8 cellular contexts compared by ENCODE assay signal in the genomic region with DNA sequence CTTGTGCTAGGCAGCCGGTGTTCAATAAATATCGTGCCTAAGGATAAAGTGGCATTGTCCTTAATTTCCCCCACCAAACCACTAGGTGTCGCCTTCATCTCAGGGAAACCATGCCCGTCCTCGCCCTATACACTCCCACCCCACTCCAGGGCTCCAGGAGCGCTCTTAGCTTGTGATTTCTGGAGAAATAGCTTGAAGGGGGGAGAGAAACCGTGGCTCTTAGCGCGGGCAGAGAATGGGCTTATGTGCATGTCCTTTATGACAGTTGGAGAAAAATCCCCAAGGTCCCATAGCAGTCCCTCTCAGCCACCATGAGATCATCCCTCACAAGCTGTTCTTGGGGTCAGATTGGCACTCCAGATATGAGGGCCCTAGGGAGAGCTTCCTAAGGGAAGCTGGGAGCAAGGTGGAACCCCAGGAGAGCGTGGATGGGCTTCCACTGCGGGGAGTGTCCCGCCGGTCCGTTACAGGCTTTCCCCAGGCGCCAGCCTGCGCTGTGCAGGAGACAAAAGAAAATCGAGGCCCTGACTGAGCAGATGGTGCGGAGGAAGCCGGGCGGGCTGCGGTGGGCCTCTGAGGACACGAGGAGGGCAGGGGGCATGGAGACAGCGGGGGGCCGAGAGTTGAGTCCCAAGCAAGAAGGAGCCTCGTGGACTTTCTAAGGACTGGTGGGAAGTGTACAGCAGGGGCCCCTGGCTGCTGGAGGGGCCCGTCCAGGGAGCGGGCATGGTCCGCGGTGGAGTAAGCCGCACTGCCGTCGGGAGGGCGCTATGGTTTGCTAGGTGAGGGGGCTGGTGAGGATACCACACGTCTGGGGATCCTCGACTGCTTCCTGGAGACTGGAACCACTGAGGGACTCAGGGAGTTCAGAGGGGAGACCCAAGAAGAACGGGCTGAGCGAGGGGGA. TPM values are rescaled to one million over a fixed set of nuclear protein-coding genes. Genes with fewer than 3 reads are reported as not detected.
DNase-seq lines count a peak whose midpoint lies in the region; ATAC-seq and TF ChIP-seq lines count a peak whose summit lies in the region.

No MANE protein-coding gene starts in this region.

- no TSS peak for BruUV-seq in OCI-LY7 (replicated peaks; lab: Mats Ljungman, UMichigan)

- CTCF ChIA-PET in OCI-LY7 (lab: Charles Lee; ENCODE audit: unreplicated experiment), result interaction anchor here (0.6 to 1.4 kb wide), 6 partner anchors 15 to 92 kb away, joined by 3 to 5 read pairs (median 3); a partner anchor contains a TSS

- TF ChIP-seq POLR2A in stomach (IDR thresholded peaks at IDR 0.05), result no peak

- no peak overlapping the region for H3K27ac Mint-ChIP-seq in activated T-cell treated with anti-CD3 and anti-CD28 coated beads, Interleukin-2, amount 50 U/mL, for 72 hours
- peak overlapping the region in 1 of 2 donors; percentile 33 for H3K27ac Mint-ChIP-seq in natural killer cell

- no peaks in the 10 kb centered on the region for H3K9me2 ChIP-seq in OCI-LY7 (ENCODE audit: insufficient read depth, low read length)

- no peaks in the 10 kb centered on the region for H3K9me3 Mint-ChIP-seq in activated T-cell treated with anti-CD3 and anti-CD28 coated beads, Interleukin-2, amount 50 U/mL, for 72 hours
- H3K9me3 Mint-ChIP-seq in natural killer cell, result no peaks in the 10 kb centered on the region

- H3K4me3 Mint-ChIP-seq in activated T-cell treated with anti-CD3 and anti-CD28 coated beads, Interleukin-2, amount 50 U/mL, for 72 hours, result no peak overlapping the region
- peak overlapping the region; percentile 53 for H3K4me3 Mint-ChIP-seq in natural killer cell

- no peak overlapping the region for H3K4me3 ChIP-seq in OCI-LY7 (ENCODE audit: low read depth, low read length, poor library complexity, severe bottlenecking)
- H3K4me3 ChIP-seq in fibroblast of mammary gland (ENCODE audit: control insufficient read depth, low read depth, low read length), result peak overlapping the region; percentile 12
- H3K4me3 ChIP-seq in stomach, result peak overlapping the region; percentile 41 to 51 (median 48)

- H3K36me3 ChIP-seq in OCI-LY7 (ENCODE audit: insufficient read depth, low read length), result peaks cover 3% of the 10 kb centered on the region; the same call in 1 of the 2 replicates
- peaks cover 0 to 5% (median 3%) of the 10 kb centered on the region in 4 donors for H3K36me3 ChIP-seq in stomach

- H3K9me3 ChIP-seq in OCI-LY7 (ENCODE audit: low read length), result no peaks in the 10 kb centered on the region
- H3K9me3 ChIP-seq in stomach, result no peaks in the 10 kb centered on the region

- TF ChIP-seq EP300 in stomach (IDR thresholded peaks at IDR 0.05), result no peak

- H3K4me1 Mint-ChIP-seq in activated T-cell treated with anti-CD3 and anti-CD28 coated beads, Interleukin-2, amount 50 U/mL, for 72 hours (ENCODE audit: low read depth), result no peaks in the 10 kb centered on the region
- H3K4me1 Mint-ChIP-seq in natural killer cell, result peaks cover 0 to 18% of the 10 kb centered on the region in 2 donors

- intact Hi-C loops in OCI-LY7 (cut with micrococcal nuclease; ENCODE audit: unreplicated experiment), result loop anchor here (1.0 to 10.0 kb wide), 3 partner anchors 36 to 234 kb away; no protein-coding TSS in a partner anchor
- intact Hi-C loops in natural killer cell (cut with micrococcal nuclease), result loop anchor here (1.0 kb wide), 2 partner anchors 36 to 92 kb away; no protein-coding TSS in a partner anchor
- intact Hi-C loops in stomach (cut with DNase I; ENCODE audit: low total_unique reads), result loop anchor here (5.0 kb wide), 1 partner anchor 92 kb away; no protein-coding TSS in a partner anchor

- H2AFZ ChIP-seq in OCI-LY7 (ENCODE audit: low read length), result no peak overlapping the region

- H3K36me3 Mint-ChIP-seq in activated T-cell treated with anti-CD3 and anti-CD28 coated beads, Interleukin-2, amount 50 U/mL, for 72 hours (ENCODE audit: insufficient read depth in 2 of 2), result peaks cover 0 to 3% of the 10 kb centered on the region in 2 donors
- no peaks in the 10 kb centered on the region for H3K36me3 Mint-ChIP-seq in natural killer cell

- H3K27ac ChIP-seq in OCI-LY7 (ENCODE audit: low read depth, low read length, poor library complexity, severe bottlenecking) (no peak overlapping the region), stomach (peak overlapping the region; percentile 7 to 84 (median 74))

- peaks cover 0 to 5% (median 0%) of the 10 kb centered on the region in 3 donors for H3K27me3 ChIP-seq in stomach

- H3K4me1 ChIP-seq in OCI-LY7 (ENCODE audit: insufficient read depth, low read length, poor library complexity, severe bottlenecking), result peaks cover 12% of the 10 kb centered on the region
- H3K4me1 ChIP-seq in stomach, result peaks cover 37 to 55% (median 46%) of the 10 kb centered on the region in 4 donors

- no peaks in the 10 kb centered on the region for H3K79me2 ChIP-seq in OCI-LY7 (ENCODE audit: insufficient read depth, low read depth, low read length)

- DNase-seq in DMS79 (lab: John Stamatoyannopoulos, UW) (peak; percentile 65), HuH-7 (ENCODE audit: low spot score) (peak; percentile 91), OCI-LY7 (ENCODE audit: low spot score) (peak; percentile 73), fibroblast of mammary gland (ENCODE audit: low read depth) (peak; percentile 89), natural killer cell (peak; percentile 39), stomach (peak; percentile 68)
- DNase-seq in activated T-cell treated with anti-CD3 and anti-CD28 coated beads, Interleukin-2, amount 50 U/mL, for 72 hours, result peak; percentile 54 to 63

- POLR2A ChIA-PET in OCI-LY7 (lab: Charles Lee), result interaction anchor here (0.6 to 1.1 kb wide), 4 partner anchors 12 to 60 kb away, joined by 3 to 4 read pairs (median 3); no protein-coding TSS in a partner anchor

- ATAC-seq in activated T-cell treated with anti-CD3 and anti-CD28 coated beads, Interleukin-2, amount 50 U/mL, for 72 hours (replicated peaks in 1 of 2), result peak; percentile 82 to 84
- peak; percentile 80 to 97 (median 95) for ATAC-seq in natural killer cell
- ATAC-seq in GM21381 (IDR thresholded peaks at IDR 0.05; ENCODE audit: unreplicated experiment), result no peak

- WGBS in stomach, 5 donors, result 52 to 60% (median 56%) methylated on average over 35 to 37 of the region's 37 CpGs

- no peaks in the 10 kb centered on the region for H4K20me1 ChIP-seq in OCI-LY7 (ENCODE audit: insufficient read depth, low read length)

- TF ChIP-seq CTCF in OCI-LY7 (conservative IDR thresholded peaks at IDR 0.05; ENCODE audit: low read length) (peak; percentile 95), fibroblast of mammary gland (conservative IDR thresholded peaks at IDR 0.05; ENCODE audit: control insufficient read depth, insufficient read depth, low read depth, low read length) (peak; percentile 91), natural killer cell (IDR thresholded peaks at IDR 0.05) (peak; percentile 85), stomach (IDR thresholded peaks at IDR 0.05) (peak in 5 of 7 experiments; percentile 80 to 95 (median 90))

- H3K27me3 Mint-ChIP-seq in activated T-cell treated with anti-CD3 and anti-CD28 coated beads, Interleukin-2, amount 50 U/mL, for 72 hours (ENCODE audit: low read depth), result no peaks in the 10 kb centered on the region
- peaks cover 0 to 9% of the 10 kb centered on the region in 2 donors for H3K27me3 Mint-ChIP-seq in natural killer cell (ENCODE audit: low read depth in 2 of 2)

- no peak overlapping the region for H3K4me2 ChIP-seq in OCI-LY7 (ENCODE audit: low read length)

RNA-seq across cellular contexts. Expression of a gene that starts 0.8 kb away (rescaled TPM):
- 3.0 and 9.8 TPM in 2 replicates for total RNA-seq in OCI-LY7 (2014; rRNA removed; shearing (Covaris generic))
- total RNA-seq in OCI-LY7 (2022) (3.5 and 4.7 TPM in 2 replicates), natural killer cell (1 to 10 TPM; 2.1 to 2.7 (median 2.4) TPM), stomach (10 to 100 TPM in 3 of 5 donors, 1 to 10 TPM in 2; 3.1 to 75.5 (median 14.5) TPM)
- 10 to 100 TPM in 1 of 2 donors, 1 to 10 TPM in 1; 6.7 to 11.5 TPM for total RNA-seq in activated T-cell treated with anti-CD3 and anti-CD28 coated beads, Interleukin-2, amount 50 U/mL, for 72 hours
- 10 to 100 TPM in 1 of 3 donors, 1 to 10 TPM in 2; 4.0 to 11.4 (median 7.0) TPM for polyA plus RNA-seq in stomach

RNA-seq across cellular contexts. Expression of a gene that starts 21.4 kb away (rescaled TPM):
- 1.1 and 3.9 TPM in 2 replicates for total RNA-seq in OCI-LY7 (2014; rRNA removed; shearing (Covaris generic))
- 3.6 and 5.1 TPM in 2 replicates for total RNA-seq in OCI-LY7 (2022)
- total RNA-seq in activated T-cell treated with anti-CD3 and anti-CD28 coated beads, Interleukin-2, amount 50 U/mL, for 72 hours, result 1 to 10 TPM; 1.1 to 1.4 TPM
- 1 to 10 TPM; 2.0 to 2.4 (median 2.1) TPM for total RNA-seq in natural killer cell
- total RNA-seq in stomach, result 1 to 10 TPM in 2 of 5 donors, not detected in 3; 1.7 to 2.7 TPM
- polyA plus RNA-seq in stomach, result 1 to 10 TPM in 1 of 3 donors, under 1 TPM in 2; 0.19 to 4.1 (median 0.98) TPM

RNA-seq across cellular contexts. Expression of a gene that starts 24.2 kb away (rescaled TPM):
- 74.3 and 82.5 TPM in 2 replicates for total RNA-seq in OCI-LY7 (2014; rRNA removed; shearing (Covaris generic))
- total RNA-seq in OCI-LY7 (2022) (83.1 and 84.5 TPM in 2 replicates), natural killer cell (10 to 100 TPM; 25.8 to 27.5 (median 25.9) TPM), stomach (10 to 100 TPM in 4 of 5 donors, 1 to 10 TPM in 1; 8.4 to 22.7 (median 17.9) TPM)
- total RNA-seq in activated T-cell treated with anti-CD3 and anti-CD28 coated beads, Interleukin-2, amount 50 U/mL, for 72 hours, result 10 to 100 TPM; 69.2 to 80.9 TPM
- 100 to 1,000 TPM in 2 of 3 donors, 10 to 100 TPM in 1; 98.1 to 131 (median 118) TPM for polyA plus RNA-seq in stomach

RNA-seq across cellular contexts. Expression of a gene that starts 36.6 kb away (rescaled TPM):
- 0.67 and 2.3 TPM in 2 replicates for total RNA-seq in OCI-LY7 (2014; rRNA removed; shearing (Covaris generic))
- total RNA-seq in OCI-LY7 (2022), result 4.1 and 4.4 TPM in 2 replicates
- total RNA-seq in activated T-cell treated with anti-CD3 and anti-CD28 coated beads, Interleukin-2, amount 50 U/mL, for 72 hours, result not detected
- not detected for total RNA-seq in natural killer cell
- not detected for total RNA-seq in stomach
- under 1 TPM in 1 of 3 donors, not detected in 2; 0.35 TPM for polyA plus RNA-seq in stomach

RNA-seq across cellular contexts. Expression of a gene that starts 37.9 kb away (rescaled TPM):
- total RNA-seq in OCI-LY7 (2014; rRNA removed; shearing (Covaris generic)), result not detected in 2 replicates
- total RNA-seq in OCI-LY7 (2022), result not detected in 2 replicates
- total RNA-seq in activated T-cell treated with anti-CD3 and anti-CD28 coated beads, Interleukin-2, amount 50 U/mL, for 72 hours, result not detected
- total RNA-seq in natural killer cell, result not detected
- not detected for total RNA-seq in stomach
- under 1 TPM in 1 of 3 donors, not detected in 2; 0.10 TPM for polyA plus RNA-seq in stomach

Comparison
In these comparisons a context has a peak if more than half of its experiments do, and no peak if none do; other contexts are left out.
1. DNase-seq: peak in every context shown above with its lines; median percentile 91 in HuH-7; 89 in fibroblast of mammary gland; 73 in OCI-LY7; 68 in stomach; 65 in DMS79; 58 in activated T-cell treated with anti-CD3 and anti-CD28 coated beads, Interleukin-2, amount 50 U/mL, for 72 hours; 39 in natural killer cell.